Comparison of ENCODE assay signal across 8 cellular contexts in the genomic region with DNA sequence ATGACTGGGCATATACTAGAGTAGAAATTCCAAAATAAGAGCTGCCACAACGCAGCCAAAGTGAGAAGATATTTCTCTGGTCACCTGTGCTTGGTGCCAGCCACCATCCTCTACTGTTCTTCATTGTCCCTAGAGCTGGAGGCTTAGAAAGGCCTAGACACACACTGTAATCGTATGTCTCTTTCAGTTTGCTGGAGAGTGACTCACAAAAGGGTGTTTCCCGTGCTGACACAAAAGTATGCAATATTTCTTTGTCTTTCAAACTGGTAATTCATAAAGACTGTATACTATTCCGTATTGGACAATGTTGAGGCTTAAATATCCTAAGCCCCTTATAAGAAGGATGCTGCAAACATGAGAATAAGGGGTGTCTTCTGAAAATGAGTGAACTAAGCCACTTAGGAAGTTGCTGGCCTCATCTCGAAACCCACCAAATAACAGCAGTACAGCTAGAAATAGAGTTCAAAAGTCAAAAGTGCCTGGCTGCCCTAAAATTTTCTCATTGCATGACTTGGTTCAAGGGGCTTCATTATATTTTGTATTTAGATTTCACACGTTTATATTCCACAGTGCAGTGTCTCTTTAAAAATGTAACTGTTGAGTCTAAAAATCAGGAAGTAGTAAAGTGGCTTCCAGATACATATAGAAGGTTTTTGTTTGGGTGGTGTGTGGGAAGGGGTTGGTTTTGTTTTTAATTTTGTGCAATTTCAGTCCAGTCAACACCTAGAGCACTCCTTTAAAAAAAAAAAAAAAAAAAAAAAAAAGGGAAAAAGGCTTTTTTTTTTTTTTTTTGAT.
DNase-seq lines count a peak whose midpoint lies in the region; ATAC-seq, FAIRE-seq and TF ChIP-seq lines count a peak whose summit lies in the region.

No MANE protein-coding gene starts in this region.

- no peak for TF ChIP-seq POLR2A in A549 (IDR thresholded peaks at IDR 0.05; ENCODE audit: low read length)

- TF ChIP-seq RAD21 in A549 (conservative IDR thresholded peaks at IDR 0.05 in 1 of 2, IDR thresholded peaks at IDR 0.05 in 1 of 2): no peak

- peak; percentile 72 to 77; a peak in 5 of 6 replicates for ATAC-seq in A549
- ATAC-seq in GM19023 (IDR thresholded peaks at IDR 0.05; ENCODE audit: unreplicated experiment): peak; percentile 84
- peak; percentile 70 for ATAC-seq in HG03064 (IDR thresholded peaks at IDR 0.05; ENCODE audit: low read depth, unreplicated experiment)
- ATAC-seq in stimulated activated memory B cell treated with anti-CD40 and anti-IgM and Interleukin-4, amounts not matched to agents 10 μg/mL and 1 μg/mL and 100 μg/mL, for 72 hours: peak; percentile 77

- H3K27ac ChIP-seq in A549: peak overlapping the region; percentile 12 to 42; a peak in 1 of 6 replicates

- no peak overlapping the region for H3K4me3 Mint-ChIP-seq in T-helper 2 cell treated with Interferon-gamma antibody and Interleukin-4, amounts not matched to agents 5 μg/mL and 100 μg/mL, for 36 hours
- H3K4me3 Mint-ChIP-seq in stimulated activated memory B cell treated with anti-CD40 and anti-IgM and Interleukin-4, amounts not matched to agents 10 μg/mL and 1 μg/mL and 100 μg/mL, for 72 hours: peak overlapping the region; percentile 41

- H3K4me3 ChIP-seq in A549: no peak overlapping the region

- CTCF ChIA-PET in A549 (lab: Yijun Ruan, JAX): interaction anchor here (0.6 kb wide), 1 partner anchor 525 kb away, joined by 3 read pairs; no protein-coding TSS in a partner anchor

- no peak for FAIRE-seq in A549 (lab: Jason Lieb, UNC)
- FAIRE-seq in HTR-8/SVneo (lab: Jason Lieb, UNC): no peak

- peaks cover 19% of the 10 kb centered on the region for H3K36me3 Mint-ChIP-seq in T-helper 2 cell treated with Interferon-gamma antibody and Interleukin-4, amounts not matched to agents 5 μg/mL and 100 μg/mL, for 36 hours (ENCODE audit: low read depth)
- peaks cover 29% of the 10 kb centered on the region for H3K36me3 Mint-ChIP-seq in stimulated activated memory B cell treated with anti-CD40 and anti-IgM and Interleukin-4, amounts not matched to agents 10 μg/mL and 1 μg/mL and 100 μg/mL, for 72 hours

- H3K9me3 Mint-ChIP-seq in T-helper 2 cell treated with Interferon-gamma antibody and Interleukin-4, amounts not matched to agents 5 μg/mL and 100 μg/mL, for 36 hours: no peaks in the 10 kb centered on the region
- no peaks in the 10 kb centered on the region for H3K9me3 Mint-ChIP-seq in stimulated activated memory B cell treated with anti-CD40 and anti-IgM and Interleukin-4, amounts not matched to agents 10 μg/mL and 1 μg/mL and 100 μg/mL, for 72 hours

- POLR2A ChIA-PET in A549 (lab: Yijun Ruan, JAX): interaction anchor here (0.6 kb wide), 1 partner anchor 69 kb away, joined by 3 read pairs; no protein-coding TSS in a partner anchor

- no peak for TF ChIP-seq CTCF in A549 (IDR thresholded peaks at IDR 0.05)

- peak overlapping the region; percentile 53 for H3K4me2 ChIP-seq in A549

- H3K27ac Mint-ChIP-seq in T-helper 2 cell treated with Interferon-gamma antibody and Interleukin-4, amounts not matched to agents 5 μg/mL and 100 μg/mL, for 36 hours: peak overlapping the region; percentile 31
- H3K27ac Mint-ChIP-seq in stimulated activated memory B cell treated with anti-CD40 and anti-IgM and Interleukin-4, amounts not matched to agents 10 μg/mL and 1 μg/mL and 100 μg/mL, for 72 hours: peak overlapping the region; percentile 63

- TF ChIP-seq EP300 in A549 (IDR thresholded peaks at IDR 0.05): no peak

- no peaks in the 10 kb centered on the region for H3K9me3 ChIP-seq in A549

- peaks cover 17% of the 10 kb centered on the region for H3K4me1 ChIP-seq in A549

- DNase-seq in A549 (ENCODE audit: low read depth in 1 of 2, low spot score in 1 of 2) (peak in 1 of 2 experiments; percentile 27), NCI-H146 treated with DMSO at 0.1 percent for 48 hours (lab: John Stamatoyannopoulos, UW; ENCODE audit: unreplicated experiment) (no peak), mucosa of gallbladder (ENCODE audit: low spot score) (no peak), HTR-8/SVneo (ENCODE audit: insufficient read length, low spot score) (no peak)
- peak; percentile 32 for DNase-seq in T-helper 2 cell treated with Interferon-gamma antibody and Interleukin-4, amounts not matched to agents 5 μg/mL and 100 μg/mL, for 36 hours (ENCODE audit: low spot score)

- WGBS in A549 (ENCODE audit: missing lambda C conversion rate): 26% methylated on average over 6 of the region's 6 CpGs

- peaks cover 21% of the 10 kb centered on the region for H3K4me1 Mint-ChIP-seq in T-helper 2 cell treated with Interferon-gamma antibody and Interleukin-4, amounts not matched to agents 5 μg/mL and 100 μg/mL, for 36 hours (ENCODE audit: low read depth)
- H3K4me1 Mint-ChIP-seq in stimulated activated memory B cell treated with anti-CD40 and anti-IgM and Interleukin-4, amounts not matched to agents 10 μg/mL and 1 μg/mL and 100 μg/mL, for 72 hours: peaks cover 34% of the 10 kb centered on the region

- H3K27me3 Mint-ChIP-seq in T-helper 2 cell treated with Interferon-gamma antibody and Interleukin-4, amounts not matched to agents 5 μg/mL and 100 μg/mL, for 36 hours (ENCODE audit: low read depth): no peaks in the 10 kb centered on the region
- no peaks in the 10 kb centered on the region for H3K27me3 Mint-ChIP-seq in stimulated activated memory B cell treated with anti-CD40 and anti-IgM and Interleukin-4, amounts not matched to agents 10 μg/mL and 1 μg/mL and 100 μg/mL, for 72 hours

TF ChIP-seq in A549, 52 proteins besides CTCF, POLR2A, EP300 and RAD21:
- TF ChIP-seq, protein P1, sequence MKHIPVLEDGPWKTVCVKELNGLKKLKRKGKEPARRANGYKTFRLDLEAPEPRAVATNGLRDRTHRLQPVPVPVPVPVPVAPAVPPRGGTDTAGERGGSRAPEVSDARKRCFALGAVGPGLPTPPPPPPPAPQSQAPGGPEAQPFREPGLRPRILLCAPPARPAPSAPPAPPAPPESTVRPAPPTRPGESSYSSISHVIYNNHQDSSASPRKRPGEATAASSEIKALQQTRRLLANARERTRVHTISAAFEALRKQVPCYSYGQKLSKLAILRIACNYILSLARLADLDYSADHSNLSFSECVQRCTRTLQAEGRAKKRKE (CRISPR knock-in tag; IDR thresholded peaks at IDR 0.05; ENCODE audit: low read depth): no peak
- TF ChIP-seq FOSL2 (IDR thresholded peaks at IDR 0.05) (no peak), FOSL2 (CRISPR knock-in tag; IDR thresholded peaks at IDR 0.05) (peak; percentile 14; the same call in 1 of the 2 replicates)
TF ChIP-seq in A549: peak in this region for 1.
